Comparison of ENCODE assay signal across 1 cellular context in the genomic region with DNA sequence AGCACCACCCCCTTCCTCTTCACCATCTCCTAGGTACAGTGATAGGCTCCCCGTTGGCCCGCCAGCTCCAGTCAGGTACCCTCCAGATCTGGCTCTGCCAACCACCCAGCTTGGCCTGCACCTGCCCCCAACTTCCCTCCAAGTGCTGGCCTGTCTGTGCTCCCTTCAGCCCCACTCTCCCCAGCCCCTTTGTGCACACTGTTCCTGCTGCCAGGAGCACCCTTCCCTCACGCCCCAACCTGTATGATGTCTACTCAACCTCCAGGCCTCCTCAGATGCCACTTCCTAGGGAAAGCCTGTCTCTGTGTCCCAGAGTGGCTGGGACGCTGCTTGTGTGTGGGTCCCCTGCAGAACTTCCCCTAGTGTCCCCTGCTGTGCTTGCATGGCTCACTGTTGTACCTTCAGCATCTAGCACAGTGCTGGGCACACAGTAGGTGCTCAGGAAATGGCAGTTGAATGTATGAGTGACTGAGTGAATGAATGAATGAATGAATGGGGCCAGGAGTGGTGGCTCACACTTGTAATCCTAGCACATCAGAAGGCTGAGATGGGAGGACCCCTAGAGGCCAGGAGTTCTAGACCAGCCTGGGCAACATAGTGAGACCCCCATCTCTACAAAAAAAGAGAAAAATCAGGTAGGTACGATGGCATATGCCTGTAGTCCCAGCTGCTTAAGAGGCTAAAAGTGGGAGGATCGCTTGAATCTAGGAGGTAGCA.
TF ChIP-seq lines count a peak whose summit lies in the region.

No MANE protein-coding gene starts in this region.

TF ChIP-seq in HCT116, 20 proteins besides CTCF, POLR2A, EP300 and RAD21:
- TF ChIP-seq FOSL1 (IDR thresholded peaks at IDR 0.05; ENCODE audit: low read depth): no peak
- no peak for TF ChIP-seq CEBPB (IDR thresholded peaks at IDR 0.05; ENCODE audit: low read depth)
- TF ChIP-seq, protein P1, sequence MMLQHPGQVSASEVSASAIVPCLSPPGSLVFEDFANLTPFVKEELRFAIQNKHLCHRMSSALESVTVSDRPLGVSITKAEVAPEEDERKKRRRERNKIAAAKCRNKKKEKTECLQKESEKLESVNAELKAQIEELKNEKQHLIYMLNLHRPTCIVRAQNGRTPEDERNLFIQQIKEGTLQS (IDR thresholded peaks at IDR 0.05): no peak
- no peak for TF ChIP-seq EGR1 (IDR thresholded peaks at IDR 0.05; ENCODE audit: low read depth)
